ENCODE assay signal across 11 cellular contexts in genomic region chr1:8239039-8239305, GRCh38.
DNase-seq lines count a peak whose midpoint lies in the region; ATAC-seq and TF ChIP-seq lines count a peak whose summit lies in the region.
"Had no signal": no experiment of that assay in that cellular context is flagged by ENCODE, and none has a peak within 500 bp of the region (broad histone marks: within the 10 kb centered on the region; RNA-seq: fewer than 3 reads in every experiment).

No MANE protein-coding gene starts in this region.

- no peak for ATAC-seq in HG02798 (IDR thresholded peaks at IDR 0.05; ENCODE audit: poor library complexity, unreplicated experiment)
- no peak for ATAC-seq in GM18909 (IDR thresholded peaks at IDR 0.05; ENCODE audit: poor library complexity, unreplicated experiment)

- no peak overlapping the region for H3K4me3 ChIP-seq in OCI-LY3 (ENCODE audit: low read length)
- no peak overlapping the region for H3K4me3 ChIP-seq in esophagus muscularis mucosa
- H3K4me3 ChIP-seq: suprapubic skin had no signal

- H3K27me3 Mint-ChIP-seq in CD14-positive monocyte (ENCODE audit: low read depth in 3 of 3): peaks cover 5 to 15% (median 13%) of the 10 kb centered on the region in 3 donors
- H3K27me3 Mint-ChIP-seq in nephron (ENCODE audit: low read depth): peaks cover 10% of the 10 kb centered on the region

- peaks cover 14% of the 10 kb centered on the region for H3K4me1 Mint-ChIP-seq in CD14-positive monocyte
- peaks cover 14% of the 10 kb centered on the region for H3K4me1 Mint-ChIP-seq in nephron
- H3K4me1 Mint-ChIP-seq: central memory CD8-positive, alpha-beta T cell had no signal

- H3K27me3 ChIP-seq in OCI-LY3 (ENCODE audit: low read depth, low read length) (no peaks in the 10 kb centered on the region), esophagus muscularis mucosa (no peaks in the 10 kb centered on the region)
- H3K27me3 ChIP-seq: suprapubic skin had no signal

- no peak overlapping the region for H2AFZ ChIP-seq in OCI-LY3 (ENCODE audit: low read depth, low read length)
- H2AFZ ChIP-seq: parathyroid adenoma had no signal

- H4K20me1 ChIP-seq in OCI-LY3 (ENCODE audit: insufficient read depth, low read length): no peaks in the 10 kb centered on the region

- H3K9ac ChIP-seq in OCI-LY3 (ENCODE audit: low read length): no peak overlapping the region
- H3K9ac ChIP-seq: parathyroid adenoma had no signal

- H3K36me3 ChIP-seq in OCI-LY3 (replicated peaks; ENCODE audit: low read depth, low read length): no peaks in the 10 kb centered on the region
- H3K36me3 ChIP-seq in esophagus muscularis mucosa: no peaks in the 10 kb centered on the region
- H3K36me3 ChIP-seq: suprapubic skin had no signal

- H3K4me3 Mint-ChIP-seq in CD14-positive monocyte (no peak overlapping the region), nephron (no peak overlapping the region)
- H3K4me3 Mint-ChIP-seq: central memory CD8-positive, alpha-beta T cell had no signal

- H3K36me3 Mint-ChIP-seq in CD14-positive monocyte (no peaks in the 10 kb centered on the region), nephron (ENCODE audit: low read depth) (no peaks in the 10 kb centered on the region)

- H3K4me2 ChIP-seq in OCI-LY3 (ENCODE audit: low read length): no peak overlapping the region

- WGBS in esophagus muscularis mucosa: 34% methylated on average over 5 of the region's 5 CpGs

- H3K27ac ChIP-seq in OCI-LY3 (ENCODE audit: low read length) (no peak overlapping the region), esophagus muscularis mucosa (replicated peaks in 1 of 4) (peak overlapping the region; percentile 75 to 83 (median 80))
- H3K27ac ChIP-seq: parathyroid adenoma, suprapubic skin had no signal

- H3K9me3 ChIP-seq in OCI-LY3 (ENCODE audit: insufficient read depth, low read length) (no peaks in the 10 kb centered on the region), esophagus muscularis mucosa (no peaks in the 10 kb centered on the region)
- H3K9me3 ChIP-seq: suprapubic skin had no signal

- intact Hi-C loops in CD14-positive monocyte (cut with micrococcal nuclease): loop anchor here in 1 of 2 donors (10.0 kb wide), 1 partner anchor 204 kb away; no protein-coding TSS in a partner anchor
- intact Hi-C loops in esophagus muscularis mucosa (cut with DNase I): no loop called here

- TF ChIP-seq CTCF in CD14-positive monocyte (IDR thresholded peaks at IDR 0.05) (peak; percentile 43), OCI-LY3 (IDR thresholded peaks at IDR 0.05; ENCODE audit: low read depth, low read length) (peak; percentile 15; the same call in 1 of the 2 replicates), esophagus muscularis mucosa (IDR thresholded peaks at IDR 0.05) (peak in 2 of 3 experiments; percentile 37 to 40), nephron (IDR thresholded peaks at IDR 0.05; ENCODE audit: unreplicated experiment in 3 of 3) (no peak)

- TF ChIP-seq EP300 in esophagus muscularis mucosa (IDR thresholded peaks at IDR 0.05): no peak

- no peaks in the 10 kb centered on the region for H3K9me3 Mint-ChIP-seq in CD14-positive monocyte
- H3K9me3 Mint-ChIP-seq in nephron: no peaks in the 10 kb centered on the region
- H3K9me3 Mint-ChIP-seq: central memory CD8-positive, alpha-beta T cell had no signal

- H3K79me2 ChIP-seq in OCI-LY3 (ENCODE audit: low read length): no peaks in the 10 kb centered on the region
- H3K79me2 ChIP-seq: parathyroid adenoma had no signal

- H3K4me1 ChIP-seq in OCI-LY3 (ENCODE audit: low read length) (peaks cover 11% of the 10 kb centered on the region), esophagus muscularis mucosa (peaks cover 8 to 31% (median 28%) of the 10 kb centered on the region in 4 donors)
- H3K4me1 ChIP-seq: parathyroid adenoma had no signal

- H3K27ac Mint-ChIP-seq in CD14-positive monocyte: no peak overlapping the region
- peak overlapping the region in 2 of 3 experiments; percentile 58 to 65 for H3K27ac Mint-ChIP-seq in nephron

- DNase-seq in CD14-positive monocyte (ENCODE audit: low spot score) (no peak), esophagus muscularis mucosa (ENCODE audit: extremely low spot score) (no peak), C1 segment of cervical spinal cord (lab: John Stamatoyannopoulos, UW) (no peak), NCI-H524 (lab: John Stamatoyannopoulos, UW) (no peak)

- TF ChIP-seq POLR2A in esophagus muscularis mucosa (IDR thresholded peaks at IDR 0.05; ENCODE audit: low read depth): no peak

Comparison
In these comparisons a context has a peak if more than half of its experiments do, and no peak if none do; other contexts are left out.
1. H3K27ac Mint-ChIP-seq: peak in nephron (2 of 3); none in CD14-positive monocyte (0 of 7).
2. CTCF ChIP-seq: peak in CD14-positive monocyte (single experiment), OCI-LY3 (single experiment) and esophagus muscularis mucosa (2 of 3); none in nephron (0 of 3).